Comparison of ENCODE assay signal across 22 cellular contexts in genomic region chr5:97998946-97999345, GRCh38.
DNase-seq lines count a peak whose midpoint lies in the region; ATAC-seq and TF ChIP-seq lines count a peak whose summit lies in the region.
"Had no signal": no experiment of that assay in that cellular context is flagged by ENCODE, and none has a peak within 500 bp of the region (broad histone marks: within the 10 kb centered on the region; RNA-seq: fewer than 3 reads in every experiment).

No MANE protein-coding gene starts in this region.

- TF ChIP-seq CTCF in left lung (IDR thresholded peaks at IDR 0.05) (no peak), esophagus squamous epithelium (IDR thresholded peaks at IDR 0.05) (no peak)

- intact Hi-C loops in left lung (cut with DNase I): no loop called here
- intact Hi-C loops in sciatic nerve (cut with DNase I): no loop called here
- intact Hi-C loops in esophagus squamous epithelium (cut with DNase I): no loop called here

- H3K4me1 ChIP-seq in left lung (no peaks in the 10 kb centered on the region), esophagus squamous epithelium (no peaks in the 10 kb centered on the region)

- H3K36me3 ChIP-seq in left lung (no peaks in the 10 kb centered on the region), esophagus squamous epithelium (no peaks in the 10 kb centered on the region)
- H3K36me3 ChIP-seq: cardiac muscle cell had no signal

- H3K27me3 ChIP-seq in left lung (no peaks in the 10 kb centered on the region), esophagus squamous epithelium (no peaks in the 10 kb centered on the region)
- H3K27me3 ChIP-seq: cardiac muscle cell had no signal

- peak; percentile 30 for ATAC-seq in left lung
- peak; percentile 80 for ATAC-seq in sciatic nerve
- no peak for ATAC-seq in GM21717 (IDR thresholded peaks at IDR 0.05; ENCODE audit: unreplicated experiment)
- no peak for ATAC-seq in stimulated activated naive CD8-positive, alpha-beta T cell treated with anti-CD3 and anti-CD28 coated beads, Interleukin-15, Interleukin-2, amounts not matched to agents 100 U/mL and 50 U/mL, for 24 hours
- ATAC-seq: CD8-positive, alpha-beta T cell; T-cell had no signal

- DNase-seq in SK-N-DZ (ENCODE audit: low spot score) (peak; percentile 9), fibroblast of gingiva (ENCODE audit: low read depth) (peak; percentile 62), left lung (no peak), sciatic nerve (ENCODE audit: low spot score) (no peak), esophagus squamous epithelium (lab: John Stamatoyannopoulos, UW) (no peak), DMS53 (lab: John Stamatoyannopoulos, UW) (no peak)
- DNase-seq in stimulated activated naive CD8-positive, alpha-beta T cell treated with anti-CD3 and anti-CD28 coated beads, Interleukin-15, Interleukin-2, amounts not matched to agents 100 U/mL and 50 U/mL, for 24 hours: no peak
- DNase-seq: activated CD4-positive, alpha-beta T cell treated with anti-CD3 and anti-CD28 coated beads, Interleukin-2, amount 50 U/mL, for 1 hour; activated CD8-positive, alpha-beta memory T cell treated with anti-CD3 and anti-CD28 coated beads, Interleukin-2, amount 50 U/mL, for 4 hours; CD8-positive, alpha-beta T cell; DMS79; H9; KG1; mammary epithelial cell; naive B cell; NCI-H1694; SHP77; stimulated activated CD4-positive, alpha-beta T cell treated with anti-CD3 and anti-CD28 coated beads, Interleukin-2, amount 100 ng/mL, for 24 hours; stimulated activated naive CD4-positive, alpha-beta T cell; T-cell had no signal

- peaks cover 0 to 16% of the 10 kb centered on the region in 2 donors for H3K9me3 ChIP-seq in left lung
- H3K9me3 ChIP-seq in esophagus squamous epithelium: no peaks in the 10 kb centered on the region

- H3K27ac ChIP-seq in left lung: no peak overlapping the region
- H3K27ac ChIP-seq in esophagus squamous epithelium: no peak overlapping the region
- H3K27ac ChIP-seq: cardiac muscle cell had no signal

- TF ChIP-seq POLR2A in esophagus squamous epithelium (IDR thresholded peaks at IDR 0.05): no peak

- H3K4me3 ChIP-seq in left lung: no peak overlapping the region
- H3K4me3 ChIP-seq in esophagus squamous epithelium: no peak overlapping the region
- H3K4me3 ChIP-seq: cardiac muscle cell had no signal

Comparison
In these comparisons a context has a peak if more than half of its experiments do, and no peak if none do; other contexts are left out.
1. DNase-seq: peak in SK-N-DZ (single experiment) and fibroblast of gingiva (single experiment); none in left lung (0 of 2), sciatic nerve (single experiment), esophagus squamous epithelium (single experiment), DMS53 (single experiment) and stimulated activated naive CD8-positive, alpha-beta T cell treated with anti-CD3 and anti-CD28 coated beads, Interleukin-15, Interleukin-2, amounts not matched to agents 100 U/mL and 50 U/mL, for 24 hours (single experiment).
2. ATAC-seq: peak in left lung (single experiment) and sciatic nerve (single experiment); none in GM21717 (single experiment) and stimulated activated naive CD8-positive, alpha-beta T cell treated with anti-CD3 and anti-CD28 coated beads, Interleukin-15, Interleukin-2, amounts not matched to agents 100 U/mL and 50 U/mL, for 24 hours (single experiment).